8 cellular contexts compared by ENCODE assay signal in the genomic region with DNA sequence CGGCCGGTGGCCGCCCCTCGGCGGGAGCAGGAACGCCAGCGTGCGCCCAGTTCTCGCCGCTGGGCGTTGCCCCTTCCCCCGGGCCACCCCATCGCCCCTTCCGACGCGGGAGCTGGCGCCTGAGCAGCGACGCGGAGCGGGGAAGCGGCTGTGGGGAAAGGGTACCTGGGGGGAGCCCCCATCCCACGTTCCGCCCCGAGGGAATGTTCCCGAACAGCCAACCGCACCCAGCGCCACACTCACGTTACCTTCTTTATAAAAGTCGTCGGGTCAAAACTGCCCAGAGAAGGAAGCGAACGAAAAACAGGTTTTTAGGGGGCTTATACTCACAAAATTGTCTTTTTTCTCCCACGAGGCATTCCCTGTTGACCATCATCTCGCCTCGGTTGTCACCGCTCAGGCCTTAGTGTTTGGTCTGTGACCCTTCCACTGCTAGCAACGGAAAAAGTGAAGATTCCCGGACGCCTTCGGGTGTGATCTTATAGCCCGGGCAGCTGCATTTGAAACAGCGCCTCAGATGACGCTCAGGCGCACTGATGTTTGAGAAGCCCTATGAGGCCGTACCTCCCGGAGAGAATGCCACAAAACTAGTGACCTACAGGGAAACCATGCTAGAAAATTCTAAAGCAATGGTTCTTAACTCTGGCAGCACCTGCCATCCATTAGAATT. TPM values are rescaled to one million over a fixed set of nuclear protein-coding genes. Genes with fewer than 3 reads are reported as not detected.
DNase-seq lines count a peak whose midpoint lies in the region; ATAC-seq and TF ChIP-seq lines count a peak whose summit lies in the region.

No MANE protein-coding gene starts in this region.

- peak; percentile 30 for TF ChIP-seq CTCF in endodermal cell (conservative IDR thresholded peaks at IDR 0.05)

- peaks cover 37% of the 10 kb centered on the region for H3K27me3 Mint-ChIP-seq in endodermal cell (ENCODE audit: insufficient read depth)

- H3K9me3 ChIP-seq in endodermal cell (ENCODE audit: control insufficient read depth, low read length) (no peaks in the 10 kb centered on the region), mononuclear cell (ENCODE audit: low read depth, low read length) (no peaks in the 10 kb centered on the region)

- H3K9ac ChIP-seq in endodermal cell (ENCODE audit: extremely low read depth, low read length, poor library complexity, severe bottlenecking), result no peak overlapping the region

- H3K27me3 ChIP-seq in endodermal cell (ENCODE audit: control insufficient read depth, insufficient read depth, low read length, poor library complexity, severe bottlenecking), result peaks cover 24% of the 10 kb centered on the region
- H3K27me3 ChIP-seq in mononuclear cell (ENCODE audit: insufficient read depth, low read length), result peaks cover 35% of the 10 kb centered on the region

- peak overlapping the region; percentile 72 for H3K4me3 Mint-ChIP-seq in endodermal cell

- no peaks in the 10 kb centered on the region for H3K36me3 Mint-ChIP-seq in endodermal cell (ENCODE audit: low read depth)

- 3 to 5% methylated on average over 24 to 47 of the region's 47 CpGs for WGBS in endodermal cell (ENCODE audit: insufficient coverage in 1 of 2, insufficient read length in 1 of 2), 2 experiments

- peaks cover 14% of the 10 kb centered on the region for H3K4me1 Mint-ChIP-seq in endodermal cell

- peak overlapping the region; percentile 90 for H3K27ac Mint-ChIP-seq in endodermal cell

- DNase-seq in DMS53 (lab: John Stamatoyannopoulos, UW), result peak; percentile 75
- peak; percentile 74 for DNase-seq in SW480 (ENCODE audit: low spot score)
- DNase-seq in endodermal cell, result peak; percentile 74
- no peak for DNase-seq in DMS79 treated with DMSO at 0.1 percent for 48 hours (lab: John Stamatoyannopoulos, UW)

- H3K27ac ChIP-seq in endodermal cell (ENCODE audit: low read depth, low read length), result no peak overlapping the region
- H3K27ac ChIP-seq in temporal lobe (ENCODE audit: low read depth, low read length), result peak overlapping the region; percentile 20

- peak; percentile 14 for ATAC-seq in HG03064 (IDR thresholded peaks at IDR 0.05; ENCODE audit: low read depth, unreplicated experiment)
- ATAC-seq in GM18498 (IDR thresholded peaks at IDR 0.05; ENCODE audit: unreplicated experiment), result no peak

- H3K4me3 ChIP-seq in endodermal cell (ENCODE audit: low read length) (peak overlapping the region; percentile 79), mononuclear cell (ENCODE audit: low read length) (peak overlapping the region; percentile 44)

- H3K36me3 ChIP-seq in endodermal cell (ENCODE audit: control insufficient read depth, insufficient read depth, low read length), result no peaks in the 10 kb centered on the region

- H3K4me1 ChIP-seq in endodermal cell (ENCODE audit: control insufficient read depth, insufficient read depth, low read length) (no peaks in the 10 kb centered on the region), mononuclear cell (ENCODE audit: insufficient read depth, low read length) (peaks cover 19% of the 10 kb centered on the region)

- H3K9me3 Mint-ChIP-seq in endodermal cell, result no peaks in the 10 kb centered on the region

RNA-seq across cellular contexts. Expression of gene GOLM1, which starts 0.5 kb away (rescaled TPM):
- 10 to 100 TPM; 64.5 to 66.4 TPM for total RNA-seq in endodermal cell
- 95.7 TPM for polyA plus RNA-seq in endodermal cell (2013, experiment 1 of 2)
- polyA plus RNA-seq in endodermal cell (2013, experiment 2 of 2), result 89.0 TPM
- total RNA-seq in mononuclear cell, result 6.9 TPM
- total RNA-seq in temporal lobe, result 84.1 TPM
